In the genomic region with DNA sequence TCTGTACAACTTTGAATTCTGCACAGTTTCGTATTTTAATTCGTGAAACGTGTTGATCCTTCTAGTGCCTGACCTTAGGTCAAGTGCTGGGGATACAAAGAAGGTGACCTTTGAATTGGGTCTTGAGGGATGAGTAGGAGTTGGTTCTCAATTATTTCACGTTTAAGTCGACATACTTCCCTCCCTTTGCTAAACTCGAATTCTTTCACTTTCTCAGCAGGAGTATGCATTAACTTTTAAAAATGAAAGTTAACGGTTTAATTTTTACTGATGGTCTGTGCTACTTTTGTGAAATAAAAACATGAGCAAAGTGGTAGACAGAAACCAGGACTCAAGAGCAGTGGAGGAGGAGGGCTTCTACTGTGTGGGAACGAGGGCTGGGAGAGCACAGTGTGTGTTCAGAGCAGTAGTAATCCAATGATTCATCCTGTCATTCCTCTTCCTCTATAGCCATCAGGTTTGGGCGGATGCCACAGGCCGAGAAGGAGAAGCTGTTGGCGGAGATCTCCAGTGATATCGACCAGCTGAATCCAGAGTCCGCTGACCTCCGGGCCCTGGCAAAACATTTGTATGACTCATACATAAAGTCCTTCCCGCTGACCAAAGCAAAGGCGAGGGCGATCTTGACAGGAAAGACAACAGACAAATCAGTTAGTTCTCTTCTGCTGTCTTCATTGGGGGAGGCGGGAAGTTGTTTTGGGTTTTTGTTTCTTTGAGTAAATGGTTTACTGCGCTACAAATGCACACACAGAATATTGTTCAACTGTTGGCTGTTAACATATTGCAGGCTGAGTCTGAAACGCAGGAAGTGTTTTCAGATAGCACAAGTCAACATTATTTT, we compare ENCODE assay signal across 1 cellular context.
TF ChIP-seq lines count a peak whose summit lies in the region.

No MANE protein-coding gene starts in this region.

TF ChIP-seq in K562, 482 proteins besides CTCF, POLR2A, EP300 and RAD21 (continued from another document and continues in another):
- TF ChIP-seq, protein P1, sequence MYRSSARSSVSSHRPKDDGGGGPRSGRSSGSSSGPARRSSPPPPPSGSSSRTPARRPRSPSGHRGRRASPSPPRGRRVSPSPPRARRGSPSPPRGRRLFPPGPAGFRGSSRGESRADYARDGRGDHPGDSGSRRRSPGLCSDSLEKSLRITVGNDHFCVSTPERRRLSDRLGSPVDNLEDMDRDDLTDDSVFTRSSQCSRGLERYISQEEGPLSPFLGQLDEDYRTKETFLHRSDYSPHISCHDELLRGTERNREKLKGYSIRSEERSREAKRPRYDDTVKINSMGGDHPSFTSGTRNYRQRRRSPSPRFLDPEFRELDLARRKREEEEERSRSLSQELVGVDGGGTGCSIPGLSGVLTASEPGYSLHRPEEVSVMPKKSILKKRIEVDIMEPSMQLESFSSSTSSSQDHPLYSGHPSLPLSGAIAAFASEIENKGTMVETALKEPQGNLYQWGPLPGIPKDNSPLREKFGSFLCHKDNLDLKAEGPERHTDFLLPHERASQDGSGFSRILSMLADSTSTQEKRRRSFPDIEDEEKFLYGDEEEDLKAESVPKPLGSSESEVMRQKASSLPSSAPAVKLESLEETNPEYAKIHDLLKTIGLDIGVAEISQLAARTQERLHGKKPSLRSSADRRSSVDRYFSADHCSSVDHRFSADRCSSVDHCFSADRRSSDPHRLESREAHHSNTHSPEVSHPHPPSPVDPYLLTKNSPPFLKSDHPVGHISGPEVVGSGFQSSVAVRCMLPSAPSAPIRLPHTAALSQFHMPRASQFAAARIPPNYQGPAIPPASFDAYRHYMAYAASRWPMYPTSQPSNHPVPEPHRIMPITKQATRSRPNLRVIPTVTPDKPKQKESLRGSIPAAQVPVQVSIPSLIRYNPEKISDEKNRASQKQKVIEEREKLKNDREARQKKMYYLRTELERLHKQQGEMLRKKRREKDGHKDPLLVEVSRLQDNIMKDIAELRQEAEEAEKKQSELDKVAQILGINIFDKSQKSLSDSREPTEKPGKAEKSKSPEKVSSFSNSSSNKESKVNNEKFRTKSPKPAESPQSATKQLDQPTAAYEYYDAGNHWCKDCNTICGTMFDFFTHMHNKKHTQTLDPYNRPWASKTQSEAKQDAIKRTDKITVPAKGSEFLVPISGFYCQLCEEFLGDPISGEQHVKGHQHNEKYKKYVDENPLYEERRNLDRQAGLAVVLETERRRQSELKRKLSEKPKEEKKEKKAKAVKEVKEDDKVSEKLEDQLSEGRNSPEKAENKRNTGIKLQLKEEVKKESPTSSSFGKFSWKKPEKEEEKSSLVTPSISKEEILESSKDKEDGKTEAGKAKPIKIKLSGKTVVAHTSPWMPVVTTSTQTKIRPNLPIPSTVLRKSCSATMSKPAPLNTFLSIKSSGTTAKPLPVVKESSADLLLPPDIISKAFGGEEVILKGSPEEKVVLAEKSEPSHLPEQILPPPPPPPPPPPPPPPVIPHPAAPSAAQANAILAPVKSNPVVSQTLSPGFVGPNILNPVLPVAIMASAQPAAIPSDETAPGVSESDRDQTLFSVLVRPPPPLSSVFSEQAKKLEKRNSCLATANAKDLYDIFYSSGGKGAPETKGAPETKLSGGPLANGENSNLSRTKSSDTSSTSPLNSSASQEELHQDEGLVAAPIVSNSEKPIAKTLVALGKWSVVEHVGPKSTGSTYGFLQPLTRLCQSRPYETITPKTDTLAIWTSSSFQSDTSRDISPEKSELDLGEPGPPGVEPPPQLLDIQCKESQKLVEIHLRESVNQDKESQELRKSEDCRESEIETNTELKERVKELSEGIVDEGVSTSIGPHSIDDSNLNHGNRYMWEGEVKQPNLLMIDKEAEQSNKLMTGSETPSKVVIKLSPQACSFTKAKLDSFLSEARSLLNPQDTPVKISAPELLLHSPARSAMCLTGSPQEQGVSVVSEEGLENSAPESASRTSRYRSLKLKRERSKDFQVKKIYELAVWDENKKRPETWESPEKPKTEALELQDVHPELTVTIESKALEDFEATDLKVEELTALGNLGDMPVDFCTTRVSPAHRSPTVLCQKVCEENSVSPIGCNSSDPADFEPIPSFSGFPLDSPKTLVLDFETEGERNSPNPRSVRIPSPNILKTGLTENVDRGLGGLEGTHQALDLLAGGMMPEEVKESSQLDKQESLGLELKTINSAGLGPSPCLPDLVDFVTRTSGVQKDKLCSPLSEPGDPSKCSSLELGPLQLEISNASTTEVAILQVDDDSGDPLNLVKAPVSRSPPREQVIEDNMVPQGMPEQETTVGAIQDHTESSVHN (IDR thresholded peaks at IDR 0.05; ENCODE audit: borderline replicate concordance in 1 of 2, low read depth in 1 of 2), result peak in 1 of 2 experiments; percentile 95; a peak in 2 of 4 replicates
- TF ChIP-seq CBX1 (IDR thresholded peaks at IDR 0.05; ENCODE audit: low read depth) (peak; percentile 53; the same call in 1 of the 2 replicates), ZNF347 (CRISPR knock-in tag; IDR thresholded peaks at IDR 0.05; ENCODE audit: low read depth) (no peak), RBFOX2 (IDR thresholded peaks at IDR 0.05; ENCODE audit: low read depth, low read length) (no peak), NR2C1 (IDR thresholded peaks at IDR 0.05) (peak; percentile 63; the same call in 1 of the 2 replicates), NR2C1 (tag; IDR thresholded peaks at IDR 0.05) (peak; percentile 85), HDAC2 (IDR thresholded peaks at IDR 0.05) (peak; percentile 59; the same call in 1 of the 2 replicates), ZC3H4 (CRISPR knock-in tag; IDR thresholded peaks at IDR 0.05; ENCODE audit: borderline replicate concordance) (no peak), GABPA (tag; conservative IDR thresholded peaks at IDR 0.05; ENCODE audit: low read depth) (peak; percentile 66), ZNF79 (CRISPR knock-in tag; IDR thresholded peaks at IDR 0.05; ENCODE audit: low read depth) (no peak), L3MBTL2 (IDR thresholded peaks at IDR 0.05) (peak; percentile 49), BCOR (IDR thresholded peaks at IDR 0.05) (peak; percentile 71; the same call in 1 of the 2 replicates), MBD2 (IDR thresholded peaks at IDR 0.05; ENCODE audit: borderline replicate concordance, low read depth) (peak; percentile 57; the same call in 1 of the 2 replicates), MAFG (tag; conservative IDR thresholded peaks at IDR 0.05) (0 out of 2 replicates have a peak, but pooled peaks have one; percentile 22), SMARCE1 (IDR thresholded peaks at IDR 0.05) (peak; percentile 90), NCOA1 (IDR thresholded peaks at IDR 0.05; ENCODE audit: low read depth) (peak; percentile 47; the same call in 1 of the 2 replicates), MAZ (CRISPR knock-in tag; conservative IDR thresholded peaks at IDR 0.05 in 1 of 2, IDR thresholded peaks at IDR 0.05 in 1 of 2) (peak in 1 of 2 experiments; percentile 44; a peak in 2 of 4 replicates), SPI1 (IDR thresholded peaks at IDR 0.05; ENCODE audit: borderline replicate concordance, low read depth, low read length) (peak; percentile 57; the same call in 1 of the 2 replicates), CXXC5 (CRISPR knock-in tag; IDR thresholded peaks at IDR 0.05) (peak; percentile 96), KAT7 (CRISPR knock-in tag; IDR thresholded peaks at IDR 0.05; ENCODE audit: borderline replicate concordance) (no peak), YY1 (IDR thresholded peaks at IDR 0.05; ENCODE audit: borderline replicate concordance in 1 of 3, control insufficient read depth in 1 of 3, extremely low read depth in 1 of 3, insufficient read depth in 3 of 3, insufficient read length in 1 of 3, insufficient replicate concordance in 2 of 3, low read depth in 1 of 3, low read length in 2 of 3) (peak in 1 of 3 experiments; percentile 9), ZNF41 (CRISPR knock-in tag; conservative IDR thresholded peaks at IDR 0.05) (0 out of 2 replicates have a peak, but pooled peaks have one; percentile 6), NCOR1 (IDR thresholded peaks at IDR 0.05) (peak; percentile 51)
- TF ChIP-seq, protein P2, sequence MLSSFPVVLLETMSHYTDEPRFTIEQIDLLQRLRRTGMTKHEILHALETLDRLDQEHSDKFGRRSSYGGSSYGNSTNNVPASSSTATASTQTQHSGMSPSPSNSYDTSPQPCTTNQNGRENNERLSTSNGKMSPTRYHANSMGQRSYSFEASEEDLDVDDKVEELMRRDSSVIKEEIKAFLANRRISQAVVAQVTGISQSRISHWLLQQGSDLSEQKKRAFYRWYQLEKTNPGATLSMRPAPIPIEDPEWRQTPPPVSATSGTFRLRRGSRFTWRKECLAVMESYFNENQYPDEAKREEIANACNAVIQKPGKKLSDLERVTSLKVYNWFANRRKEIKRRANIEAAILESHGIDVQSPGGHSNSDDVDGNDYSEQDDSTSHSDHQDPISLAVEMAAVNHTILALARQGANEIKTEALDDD (IDR thresholded peaks at IDR 0.05), result peak; percentile 75
- TF ChIP-seq, protein P3, sequence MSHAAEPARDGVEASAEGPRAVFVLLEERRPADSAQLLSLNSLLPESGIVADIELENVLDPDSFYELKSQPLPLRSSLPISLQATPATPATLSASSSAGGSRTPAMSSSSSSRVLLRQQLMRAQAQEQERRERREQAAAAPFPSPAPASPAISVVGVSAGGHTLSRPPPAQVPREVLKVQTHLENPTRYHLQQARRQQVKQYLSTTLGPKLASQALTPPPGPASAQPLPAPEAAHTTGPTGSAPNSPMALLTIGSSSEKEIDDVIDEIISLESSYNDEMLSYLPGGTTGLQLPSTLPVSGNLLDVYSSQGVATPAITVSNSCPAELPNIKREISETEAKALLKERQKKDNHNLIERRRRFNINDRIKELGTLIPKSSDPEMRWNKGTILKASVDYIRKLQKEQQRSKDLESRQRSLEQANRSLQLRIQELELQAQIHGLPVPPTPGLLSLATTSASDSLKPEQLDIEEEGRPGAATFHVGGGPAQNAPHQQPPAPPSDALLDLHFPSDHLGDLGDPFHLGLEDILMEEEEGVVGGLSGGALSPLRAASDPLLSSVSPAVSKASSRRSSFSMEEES (CRISPR knock-in tag; IDR thresholded peaks at IDR 0.05), result no peak
- TF ChIP-seq, protein P4, sequence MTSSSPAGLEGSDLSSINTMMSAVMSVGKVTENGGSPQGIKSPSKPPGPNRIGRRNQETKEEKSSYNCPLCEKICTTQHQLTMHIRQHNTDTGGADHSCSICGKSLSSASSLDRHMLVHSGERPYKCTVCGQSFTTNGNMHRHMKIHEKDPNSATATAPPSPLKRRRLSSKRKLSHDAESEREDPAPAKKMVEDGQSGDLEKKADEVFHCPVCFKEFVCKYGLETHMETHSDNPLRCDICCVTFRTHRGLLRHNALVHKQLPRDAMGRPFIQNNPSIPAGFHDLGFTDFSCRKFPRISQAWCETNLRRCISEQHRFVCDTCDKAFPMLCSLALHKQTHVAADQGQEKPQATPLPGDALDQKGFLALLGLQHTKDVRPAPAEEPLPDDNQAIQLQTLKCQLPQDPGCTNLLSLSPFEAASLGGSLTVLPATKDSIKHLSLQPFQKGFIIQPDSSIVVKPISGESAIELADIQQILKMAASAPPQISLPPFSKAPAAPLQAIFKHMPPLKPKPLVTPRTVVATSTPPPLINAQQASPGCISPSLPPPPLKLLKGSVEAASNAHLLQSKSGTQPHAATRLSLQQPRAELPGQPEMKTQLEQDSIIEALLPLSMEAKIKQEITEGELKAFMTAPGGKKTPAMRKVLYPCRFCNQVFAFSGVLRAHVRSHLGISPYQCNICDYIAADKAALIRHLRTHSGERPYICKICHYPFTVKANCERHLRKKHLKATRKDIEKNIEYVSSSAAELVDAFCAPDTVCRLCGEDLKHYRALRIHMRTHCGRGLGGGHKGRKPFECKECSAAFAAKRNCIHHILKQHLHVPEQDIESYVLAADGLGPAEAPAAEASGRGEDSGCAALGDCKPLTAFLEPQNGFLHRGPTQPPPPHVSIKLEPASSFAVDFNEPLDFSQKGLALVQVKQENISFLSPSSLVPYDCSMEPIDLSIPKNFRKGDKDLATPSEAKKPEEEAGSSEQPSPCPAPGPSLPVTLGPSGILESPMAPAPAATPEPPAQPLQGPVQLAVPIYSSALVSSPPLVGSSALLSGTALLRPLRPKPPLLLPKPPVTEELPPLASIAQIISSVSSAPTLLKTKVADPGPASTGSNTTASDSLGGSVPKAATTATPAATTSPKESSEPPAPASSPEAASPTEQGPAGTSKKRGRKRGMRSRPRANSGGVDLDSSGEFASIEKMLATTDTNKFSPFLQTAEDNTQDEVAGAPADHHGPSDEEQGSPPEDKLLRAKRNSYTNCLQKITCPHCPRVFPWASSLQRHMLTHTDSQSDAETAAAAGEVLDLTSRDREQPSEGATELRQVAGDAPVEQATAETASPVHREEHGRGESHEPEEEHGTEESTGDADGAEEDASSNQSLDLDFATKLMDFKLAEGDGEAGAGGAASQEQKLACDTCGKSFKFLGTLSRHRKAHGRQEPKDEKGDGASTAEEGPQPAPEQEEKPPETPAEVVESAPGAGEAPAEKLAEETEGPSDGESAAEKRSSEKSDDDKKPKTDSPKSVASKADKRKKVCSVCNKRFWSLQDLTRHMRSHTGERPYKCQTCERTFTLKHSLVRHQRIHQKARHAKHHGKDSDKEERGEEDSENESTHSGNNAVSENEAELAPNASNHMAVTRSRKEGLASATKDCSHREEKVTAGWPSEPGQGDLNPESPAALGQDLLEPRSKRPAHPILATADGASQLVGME (CRISPR knock-in tag; IDR thresholded peaks at IDR 0.05), result 0 out of 2 replicates have a peak, but pooled peaks have one; percentile 64
- TF ChIP-seq, protein P5, sequence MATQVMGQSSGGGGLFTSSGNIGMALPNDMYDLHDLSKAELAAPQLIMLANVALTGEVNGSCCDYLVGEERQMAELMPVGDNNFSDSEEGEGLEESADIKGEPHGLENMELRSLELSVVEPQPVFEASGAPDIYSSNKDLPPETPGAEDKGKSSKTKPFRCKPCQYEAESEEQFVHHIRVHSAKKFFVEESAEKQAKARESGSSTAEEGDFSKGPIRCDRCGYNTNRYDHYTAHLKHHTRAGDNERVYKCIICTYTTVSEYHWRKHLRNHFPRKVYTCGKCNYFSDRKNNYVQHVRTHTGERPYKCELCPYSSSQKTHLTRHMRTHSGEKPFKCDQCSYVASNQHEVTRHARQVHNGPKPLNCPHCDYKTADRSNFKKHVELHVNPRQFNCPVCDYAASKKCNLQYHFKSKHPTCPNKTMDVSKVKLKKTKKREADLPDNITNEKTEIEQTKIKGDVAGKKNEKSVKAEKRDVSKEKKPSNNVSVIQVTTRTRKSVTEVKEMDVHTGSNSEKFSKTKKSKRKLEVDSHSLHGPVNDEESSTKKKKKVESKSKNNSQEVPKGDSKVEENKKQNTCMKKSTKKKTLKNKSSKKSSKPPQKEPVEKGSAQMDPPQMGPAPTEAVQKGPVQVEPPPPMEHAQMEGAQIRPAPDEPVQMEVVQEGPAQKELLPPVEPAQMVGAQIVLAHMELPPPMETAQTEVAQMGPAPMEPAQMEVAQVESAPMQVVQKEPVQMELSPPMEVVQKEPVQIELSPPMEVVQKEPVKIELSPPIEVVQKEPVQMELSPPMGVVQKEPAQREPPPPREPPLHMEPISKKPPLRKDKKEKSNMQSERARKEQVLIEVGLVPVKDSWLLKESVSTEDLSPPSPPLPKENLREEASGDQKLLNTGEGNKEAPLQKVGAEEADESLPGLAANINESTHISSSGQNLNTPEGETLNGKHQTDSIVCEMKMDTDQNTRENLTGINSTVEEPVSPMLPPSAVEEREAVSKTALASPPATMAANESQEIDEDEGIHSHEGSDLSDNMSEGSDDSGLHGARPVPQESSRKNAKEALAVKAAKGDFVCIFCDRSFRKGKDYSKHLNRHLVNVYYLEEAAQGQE (CRISPR knock-in tag; IDR thresholded peaks at IDR 0.05; ENCODE audit: low read depth), result peak; percentile 38; the same call in 1 of the 2 replicates
- TF ChIP-seq, protein P6, sequence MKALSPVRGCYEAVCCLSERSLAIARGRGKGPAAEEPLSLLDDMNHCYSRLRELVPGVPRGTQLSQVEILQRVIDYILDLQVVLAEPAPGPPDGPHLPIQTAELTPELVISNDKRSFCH (CRISPR knock-in tag; IDR thresholded peaks at IDR 0.05), result no peak
- TF ChIP-seq, protein P6 (tag; IDR thresholded peaks at IDR 0.05), result no peak
